8 cellular contexts compared by ENCODE assay signal in the genomic region with DNA sequence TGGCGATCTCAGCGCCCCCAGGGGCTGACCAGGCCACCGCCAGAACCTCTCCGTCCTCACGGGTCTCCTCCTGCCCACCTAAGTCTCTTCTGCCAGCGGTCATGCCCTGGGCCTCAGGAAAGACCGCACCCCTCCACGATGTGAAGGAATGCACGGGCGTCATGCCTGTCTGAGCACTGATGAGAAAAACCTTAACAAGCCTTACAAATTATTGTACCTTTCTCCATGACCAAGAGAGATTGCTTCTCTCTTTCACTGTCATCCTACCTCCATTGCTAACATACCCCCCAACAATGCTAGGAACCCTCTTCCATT. TPM values are rescaled to one million over a fixed set of nuclear protein-coding genes. Genes with fewer than 3 reads are reported as not detected.
DNase-seq lines count a peak whose midpoint lies in the region; ATAC-seq, FAIRE-seq and TF ChIP-seq lines count a peak whose summit lies in the region.
"Not testable (repeated sequence)": the region's sequence is repeated elsewhere in the genome, so short reads cannot be mapped to it uniquely, and the experiment has no call there.

No MANE protein-coding gene starts in this region.

- peak overlapping the region; percentile 76 for H3K4me2 ChIP-seq in DND-41 (ENCODE audit: insufficient read depth, low read length)
- H3K4me2 ChIP-seq in GM12878 (ENCODE audit: control insufficient read depth, insufficient read depth): peak overlapping the region; percentile 87
- H3K4me2 ChIP-seq in osteoblast (ENCODE audit: insufficient read depth, low read length): peak overlapping the region; percentile 94

- ATAC-seq in DND-41 (ENCODE audit: insufficient read depth, low read depth): peak; percentile 9; the same call in 1 of the 3 replicates
- ATAC-seq in T-helper 17 cell: peak; percentile 2
- ATAC-seq in GM12878: not testable (repeated sequence)

- SMC1A ChIA-PET in GM12878 (lab: Charles Lee; ENCODE audit: uncharacterized antibody, unreplicated experiment): interaction anchor here (0.7 to 1.0 kb wide), 2 partner anchors 12 to 15 kb away, joined by 4 to 8 read pairs; no protein-coding TSS in a partner anchor

- H4K20me1 ChIP-seq in DND-41 (ENCODE audit: insufficient read depth, low read length); GM12878 (ENCODE audit: control insufficient read depth, insufficient read depth); osteoblast (ENCODE audit: insufficient read depth, low read length): not testable (repeated sequence)

- 0% methylated on average over 10 of the region's 10 CpGs for WGBS in GM12878 (ENCODE audit: insufficient coverage, insufficient replicate concordance, low lambda C conversion rate, missing lambda C conversion rate)
- 1% methylated on average over 9 of the region's 10 CpGs; no CpG with 5 or more reads in 1 of the 2 donors for WGBS in esophagus squamous epithelium, 2 donors
- 4% methylated on average over 10 of the region's 10 CpGs for WGBS in thymus

- peak overlapping the region; percentile 98 for H3K27ac Mint-ChIP-seq in T-helper 17 cell

- H3K79me2 ChIP-seq in DND-41 (ENCODE audit: insufficient read depth, low read length); GM12878 (ENCODE audit: control insufficient read depth, insufficient read depth, low read length); osteoblast (ENCODE audit: insufficient read depth, low read length): not testable (repeated sequence)

- not testable (repeated sequence) for TF ChIP-seq EP300 in GM12878 (IDR thresholded peaks at IDR 0.05; ENCODE audit: borderline replicate concordance in 1 of 2, control insufficient read depth in 1 of 2, low read depth in 2 of 2, low read length in 2 of 2)

- H3K4me1 ChIP-seq in DND-41 (ENCODE audit: insufficient read depth, low read length) (peaks cover 11% of the 10 kb centered on the region), osteoblast (ENCODE audit: insufficient read depth, low read length) (peaks cover 11% of the 10 kb centered on the region)
- H3K4me1 ChIP-seq in GM12878 (ENCODE audit: control insufficient read depth, insufficient read depth, low read length); esophagus squamous epithelium; thymus (ENCODE audit: control insufficient read depth, insufficient read depth, low read length): not testable (repeated sequence)

- CTCF ChIA-PET in GM12878 (lab: Yijun Ruan, JAX): interaction anchor here (0.7 to 1.1 kb wide), 5 partner anchors 9 to 1448 kb away, joined by 3 to 14 read pairs (median 3); no protein-coding TSS in a partner anchor

- not testable (repeated sequence) for TF ChIP-seq CTCF in DND-41 (IDR thresholded peaks at IDR 0.05; ENCODE audit: borderline replicate concordance, extremely low read depth, low read length, poor library complexity, severe bottlenecking); HL-60 (IDR thresholded peaks at IDR 0.05; ENCODE audit: insufficient read depth, low read length); GM12878 (IDR thresholded peaks at IDR 0.05 in 2 of 3, conservative IDR thresholded peaks at IDR 0.05 in 1 of 3; ENCODE audit: control insufficient read depth in 2 of 3, extremely low read depth in 1 of 3, insufficient read depth in 1 of 3, low read depth in 3 of 3, low read length in 3 of 3); esophagus squamous epithelium (IDR thresholded peaks at IDR 0.05); osteoblast (IDR thresholded peaks at IDR 0.05; ENCODE audit: extremely low read depth, low read depth, low read length)

- H3K27me3 ChIP-seq in DND-41 (ENCODE audit: insufficient read depth, low read length, poor library complexity); HL-60 (ENCODE audit: insufficient read depth, poor library complexity, severe bottlenecking); GM12878 (replicated peaks in 1 of 2; ENCODE audit: control insufficient read depth in 2 of 2, insufficient read depth in 2 of 2, low read length in 1 of 2); esophagus squamous epithelium; osteoblast (ENCODE audit: insufficient read depth, low read length); thymus (ENCODE audit: control insufficient read depth, insufficient read depth): not testable (repeated sequence)

- not testable (repeated sequence) for H3K36me3 ChIP-seq in DND-41 (ENCODE audit: insufficient read depth, low read length); GM12878 (ENCODE audit: control insufficient read depth in 2 of 2, insufficient read depth in 2 of 2, low read length in 1 of 2); esophagus squamous epithelium; osteoblast (ENCODE audit: insufficient read depth, low read length); thymus (ENCODE audit: control insufficient read depth, insufficient read depth)

- H3K9ac ChIP-seq in DND-41 (ENCODE audit: low read depth, low read length) (peak overlapping the region; percentile 81), GM12878 (ENCODE audit: control insufficient read depth, insufficient read depth, low read length) (peak overlapping the region; percentile 84)

- not testable (repeated sequence) for H3K9me3 ChIP-seq in DND-41 (ENCODE audit: insufficient read depth, low read length, severe bottlenecking); T-helper 17 cell (ENCODE audit: control insufficient read depth, low read length, poor library complexity, severe bottlenecking); GM12878 (replicated peaks; ENCODE audit: control insufficient read depth, insufficient read depth, low read length); esophagus squamous epithelium; osteoblast (ENCODE audit: low read depth, low read length); thymus (ENCODE audit: control insufficient read depth)

- H3K4me1 Mint-ChIP-seq in T-helper 17 cell: peaks cover 12% of the 10 kb centered on the region

- FAIRE-seq in GM12878 (lab: Jason Lieb, UNC): not testable (repeated sequence)

- peak overlapping the region; percentile 40 to 88; a peak in 3 of 4 replicates for H3K4me3 ChIP-seq in DND-41 (ENCODE audit: low read depth in 1 of 2, low read length in 2 of 2)
- H3K4me3 ChIP-seq in HL-60 (replicated peaks; ENCODE audit: insufficient read depth, low read length): peak overlapping the region; percentile 49
- H3K4me3 ChIP-seq in GM12878: peak overlapping the region; percentile 81; the same call in 1 of the 2 replicates
- H3K4me3 ChIP-seq in esophagus squamous epithelium: peak overlapping the region; percentile 47 to 80 (median 56)
- peak overlapping the region; percentile 79 for H3K4me3 ChIP-seq in osteoblast (ENCODE audit: insufficient read depth, low read length)
- peak overlapping the region; percentile 69 for H3K4me3 ChIP-seq in thymus (ENCODE audit: low read length)

- BruUV-seq in GM12878 (replicated peaks; lab: Mats Ljungman, UMichigan): TSS peak; percentile 91

- in situ Hi-C loops in GM12878 (cut with MboI): not testable (repeated sequence)

- H3K27ac ChIP-seq in DND-41 (ENCODE audit: low read length) (peak overlapping the region; percentile 98), HL-60 (replicated peaks) (peak overlapping the region; percentile 97), GM12878 (ENCODE audit: control insufficient read depth, insufficient read depth) (peak overlapping the region; percentile 96), esophagus squamous epithelium (peak overlapping the region; percentile 91 to 98 (median 93)), osteoblast (ENCODE audit: low read depth, low read length) (peak overlapping the region; percentile 92), thymus (ENCODE audit: low read depth) (peak overlapping the region; percentile 88)

- DNase-seq in DND-41; HL-60 (ENCODE audit: low read depth in 1 of 2, low spot score in 1 of 2); T-helper 17 cell; GM12878 (ENCODE audit: low read depth, low spot score); esophagus squamous epithelium (lab: John Stamatoyannopoulos, UW): not testable (repeated sequence)
- DNase-seq in left kidney (ENCODE audit: low read depth, low spot score): peak; percentile 66
- DNase-seq in osteoblast (ENCODE audit: insufficient read length, low spot score, missing footprints): peak; percentile 54

- H2AFZ ChIP-seq in DND-41 (ENCODE audit: low read depth, low read length) (peak overlapping the region; percentile 99), GM12878 (ENCODE audit: control insufficient read depth, low read depth, low read length) (peak overlapping the region; percentile 93), osteoblast (ENCODE audit: low read length) (peak overlapping the region; percentile 86)

- peak overlapping the region; percentile 95 for H3K4me3 Mint-ChIP-seq in T-helper 17 cell

- TF ChIP-seq POLR2A in GM12878 (IDR thresholded peaks at IDR 0.05; ENCODE audit: low read depth, low read length); esophagus squamous epithelium (IDR thresholded peaks at IDR 0.05): not testable (repeated sequence)

- not testable (repeated sequence) for H3K36me3 Mint-ChIP-seq in T-helper 17 cell (ENCODE audit: low read depth)

- POLR2A ChIA-PET in GM12878 (lab: Charles Lee): not testable (repeated sequence)

- not testable (repeated sequence) for TF ChIP-seq RAD21 in GM12878 (IDR thresholded peaks at IDR 0.05; ENCODE audit: insufficient read depth, low read depth, low read length)

- H3K27me3 Mint-ChIP-seq in T-helper 17 cell: not testable (repeated sequence)

- intact Hi-C loops in GM12878 (cut with micrococcal nuclease; ENCODE audit: unreplicated experiment); esophagus squamous epithelium (cut with DNase I): not testable (repeated sequence)

- RAD21 ChIA-PET in GM12878 (lab: Charles Lee; ENCODE audit: unreplicated experiment): interaction anchor here (0.6 to 1.1 kb wide), 3 partner anchors 12 to 15 kb away, joined by 4 to 18 read pairs (median 4); no protein-coding TSS in a partner anchor

RNA-seq across cellular contexts. Expression of a gene that starts 22.9 kb away (rescaled TPM):
- 10 to 100 TPM; 10.0 to 13.7 TPM for total RNA-seq in T-helper 17 cell
- total RNA-seq in GM12878 (2013; cell fraction: nucleolus; rRNA removed): 65.4 and 74.7 TPM in 2 replicates
- total RNA-seq in GM12878 (2014; rRNA removed): 12.9 and 14.5 TPM in 2 replicates
- total RNA-seq in GM12878 (2014; rRNA removed; fragmentation: Illumina TruSeq; extraction: Trizol): 10.2 and 11.9 TPM in 2 replicates
- 13.9 and 16.0 TPM in 2 replicates for total RNA-seq in GM12878 (2021)
- polyA plus RNA-seq in GM12878 (2011; ENCODE audit: low read depth): 11.4 TPM
- polyA plus RNA-seq in GM12878 (2011; rRNA removed): 19.3 and 24.2 TPM in 2 replicates
- polyA plus RNA-seq in GM12878 (2011; cell fraction: cytosol; rRNA removed): 18.9 and 24.9 TPM in 2 replicates
- polyA plus RNA-seq in GM12878 (2011; cell fraction: nucleus; rRNA removed): 82.3 and 111 TPM in 2 replicates
- 20.5 and 25.0 TPM in 2 replicates for polyA plus RNA-seq in GM12878 (2012)
- 14.6 and 16.7 TPM in 2 replicates for polyA plus RNA-seq in GM12878 (2014; fragmentation: Illumina TruSeq; extraction: Trizol)
- 1 to 10 TPM; 2.9 to 5.1 TPM for polyA plus RNA-seq in GM12878 (2014; fragmentation: Nextera tagmentation; extraction: Ambion mirVana)
- 21.6 and 25.2 TPM in 2 replicates for polyA plus RNA-seq in GM12878 (2014; rRNA removed)
- polyA plus RNA-seq in GM12878 (2016; fragmentation: Nextera tagmentation; extraction: Ambion mirVana): 10 to 100 TPM; 19.1 to 25.0 TPM
- polyA minus RNA-seq in GM12878 (2011; rRNA and poly(A)+ RNA removed): 4.6 and 6.7 TPM in 2 replicates
- polyA minus RNA-seq in GM12878 (2011; cell fraction: cytosol; rRNA and poly(A)+ RNA removed): 1.0 and 5.2 TPM in 2 replicates
- 7.7 and 13.7 TPM in 2 replicates for polyA minus RNA-seq in GM12878 (2011; cell fraction: nucleus; rRNA and poly(A)+ RNA removed)
- total RNA-seq in esophagus squamous epithelium: 10 to 100 TPM in 2 of 4 donors, 1 to 10 TPM in 2; 2.9 to 13.3 (median 9.7) TPM
- total RNA-seq in osteoblast: 11.8 and 16.6 TPM in 2 replicates
- 14.8 TPM for polyA plus RNA-seq in thymus

RNA-seq across cellular contexts. Expression of a gene that starts 38.3 kb away (rescaled TPM):
- total RNA-seq in T-helper 17 cell (10 to 100 TPM in 1 of 2 donors, 1 to 10 TPM in 1; 6.0 to 10.5 TPM), GM12878 (2014; rRNA removed) (21.1 and 25.5 TPM in 2 replicates), GM12878 (2014; rRNA removed; fragmentation: Illumina TruSeq; extraction: Trizol) (10.5 and 13.8 TPM in 2 replicates), GM12878 (2021) (15.8 and 17.0 TPM in 2 replicates), esophagus squamous epithelium (10 to 100 TPM in 2 of 4 donors, 1 to 10 TPM in 2; 6.2 to 23.8 (median 11.1) TPM), osteoblast (14.4 and 17.0 TPM in 2 replicates)
- total RNA-seq in GM12878 (2013; cell fraction: nucleolus; rRNA removed): 21.1 and 22.4 TPM in 2 replicates
- polyA plus RNA-seq in GM12878 (2011; ENCODE audit: low read depth): 14.1 TPM
- polyA plus RNA-seq in GM12878 (2011; rRNA removed) (12.1 and 23.1 TPM in 2 replicates), GM12878 (2014; fragmentation: Illumina TruSeq; extraction: Trizol) (10.4 and 19.8 TPM in 2 replicates), GM12878 (2014; fragmentation: Nextera tagmentation; extraction: Ambion mirVana) (1 to 10 TPM in 1 of 2 experiments, under 1 TPM in 1; 0.53 to 2.4 TPM), GM12878 (2014; rRNA removed) (27.9 and 33.0 TPM in 2 replicates), GM12878 (2016; fragmentation: Nextera tagmentation; extraction: Ambion mirVana) (10 to 100 TPM; 12.9 to 16.6 TPM), thymus (70.5 TPM)
- 60.3 and 66.8 TPM in 2 replicates for polyA plus RNA-seq in GM12878 (2011; cell fraction: cytosol; rRNA removed)
- 133 and 136 TPM in 2 replicates for polyA plus RNA-seq in GM12878 (2011; cell fraction: nucleus; rRNA removed)
- polyA plus RNA-seq in GM12878 (2012): 15.7 and 16.1 TPM in 2 replicates
- polyA minus RNA-seq in GM12878 (2011; rRNA and poly(A)+ RNA removed): 15.6 and 16.9 TPM in 2 replicates
- 2.5 and 7.3 TPM in 2 replicates for polyA minus RNA-seq in GM12878 (2011; cell fraction: cytosol; rRNA and poly(A)+ RNA removed)
- 8.1 and 16.1 TPM in 2 replicates for polyA minus RNA-seq in GM12878 (2011; cell fraction: nucleus; rRNA and poly(A)+ RNA removed)
